32 cellular contexts compared by ENCODE assay signal in genomic region chr2:24858996-24859395, GRCh38.
"Had no signal": no experiment of that assay in that cellular context is flagged by ENCODE, and none has a peak within 500 bp of the region (broad histone marks: within the 10 kb centered on the region; RNA-seq: fewer than 3 reads in every experiment).

No MANE protein-coding gene starts in this region.

- H3K27me3 Mint-ChIP-seq: activated CD4-positive, alpha-beta memory T cell treated with anti-CD3 and anti-CD28 coated beads for 36 hours; activated CD4-positive, alpha-beta T cell treated with anti-CD3 and anti-CD28 coated beads for 36 hours; activated CD4-positive, alpha-beta T cell treated with anti-CD3 and anti-CD28 coated beads, Interleukin-2, amount 10 ng/mL, durations not matched to agents 24 days and 14 days; activated CD8-positive, alpha-beta memory T cell treated with anti-CD3 and anti-CD28 coated beads, Interleukin-2, amount 10 ng/mL, durations not matched to agents 7 days and 5 days; activated naive CD4-positive, alpha-beta T cell treated with anti-CD3 and anti-CD28 coated beads, Interleukin-2, amount 50 U/mL, for 24 hours; activated naive CD8-positive, alpha-beta T cell treated with anti-CD3 and anti-CD28 coated beads for 36 hours; activated naive CD8-positive, alpha-beta T cell treated with anti-CD3 and anti-CD28 coated beads, Interleukin-2, amount 50 U/mL, for 24 hours; effector memory CD8-positive, alpha-beta T cell had no signal

- H3K27me3 ChIP-seq: adrenal gland, body of pancreas, esophagus squamous epithelium, gastroesophageal sphincter had no signal

- H3K9me3 Mint-ChIP-seq: activated CD4-positive, alpha-beta memory T cell treated with anti-CD3 and anti-CD28 coated beads for 36 hours; activated CD4-positive, alpha-beta T cell treated with anti-CD3 and anti-CD28 coated beads, Interleukin-2, amount 10 ng/mL, durations not matched to agents 24 days and 14 days; activated naive CD4-positive, alpha-beta T cell treated with anti-CD3 and anti-CD28 coated beads for 36 hours; activated naive CD4-positive, alpha-beta T cell treated with anti-CD3 and anti-CD28 coated beads, Interleukin-2, amount 50 U/mL, for 24 hours; activated naive CD8-positive, alpha-beta T cell treated with anti-CD3 and anti-CD28 coated beads for 36 hours; activated naive CD8-positive, alpha-beta T cell treated with anti-CD3 and anti-CD28 coated beads, Interleukin-2, amount 50 U/mL, for 24 hours; activated T-helper 1 cell treated with anti-CD3 and anti-CD28 coated beads, Interleukin-12 subunit alpha, Interleukin-12 subunit beta, Interleukin-2, Interleukin-4 antibody, amounts not matched to agents 30 ng/mL and 10 ng/mL and 1 ng/mL, durations not matched to agents 14 hours and 24 hours and 36 hours; activated T-helper 2 cell treated with anti-CD3 and anti-CD28 coated beads, Interferon-gamma antibody, Interleukin-2, Interleukin-4, amounts not matched to agents 10 μg/mL and 5 μg/mL and 100 μg/mL, durations not matched to agents 14 hours and 24 hours and 36 hours; effector memory CD8-positive, alpha-beta T cell had no signal

- ATAC-seq: activated CD4-positive, alpha-beta T cell treated with anti-CD3 and anti-CD28 coated beads for 36 hours; activated CD8-positive, alpha-beta memory T cell treated with anti-CD3 and anti-CD28 coated beads, Interleukin-2, amount 10 ng/mL, durations not matched to agents 7 days and 5 days; activated CD8-positive, alpha-beta T cell treated with anti-CD3 and anti-CD28 coated beads, Interleukin-2, amount 10 ng/mL, durations not matched to agents 7 days and 5 days; activated naive CD8-positive, alpha-beta T cell treated with anti-CD3 and anti-CD28 coated beads, Interleukin-2, amount 50 U/mL, for 24 hours; body of pancreas; effector memory CD8-positive, alpha-beta T cell; gastroesophageal sphincter had no signal

- H3K4me1 ChIP-seq: body of pancreas had no signal

- H3K9me3 ChIP-seq: adrenal gland, body of pancreas, esophagus squamous epithelium, gastroesophageal sphincter had no signal

- H3K4me3 ChIP-seq: adrenal gland, body of pancreas, esophagus squamous epithelium, gastroesophageal sphincter had no signal

- H3K36me3 ChIP-seq: adrenal gland, esophagus squamous epithelium, gastroesophageal sphincter had no signal

- DNase-seq: activated CD4-positive, alpha-beta memory T cell treated with anti-CD3 and anti-CD28 coated beads for 36 hours; activated CD4-positive, alpha-beta T cell treated with anti-CD3 and anti-CD28 coated beads for 36 hours; activated CD4-positive, alpha-beta T cell treated with anti-CD3 and anti-CD28 coated beads, Interleukin-2, amount 10 ng/mL, durations not matched to agents 24 days and 14 days; activated CD4-positive, CD25-positive, alpha-beta regulatory T cell; activated CD4-positive, CD25-positive, alpha-beta regulatory T cell treated with anti-CD3 and anti-CD28 coated beads, Interleukin-2, amount 50 U/mL, for 72 hours; activated CD8-positive, alpha-beta memory T cell treated with anti-CD3 and anti-CD28 coated beads, Interleukin-2, amount 10 ng/mL, durations not matched to agents 7 days and 5 days; activated CD8-positive, alpha-beta memory T cell treated with anti-CD3 and anti-CD28 coated beads, Interleukin-2, amount 50 U/mL, for 4 hours; activated CD8-positive, alpha-beta T cell treated with anti-CD3 and anti-CD28 coated beads, Interleukin-2, amount 10 ng/mL, durations not matched to agents 7 days and 5 days; activated effector memory CD4-positive, alpha-beta T cell treated with anti-CD3 and anti-CD28 coated beads, Interleukin-2, amount 50 U/mL, for 16 hours; activated naive CD4-positive, alpha-beta T cell treated with anti-CD3 and anti-CD28 coated beads for 36 hours; activated naive CD8-positive, alpha-beta T cell treated with anti-CD3 and anti-CD28 coated beads for 36 hours; activated naive CD8-positive, alpha-beta T cell treated with anti-CD3 and anti-CD28 coated beads, Interleukin-2, amount 50 U/mL, for 24 hours; activated T-cell treated with anti-CD3 and anti-CD28 coated beads, Interleukin-2, amount 50 U/mL, for 1 hour; activated T-cell treated with anti-CD3 and anti-CD28 coated beads, Interleukin-2, amount 50 U/mL, for 48 hours; adrenal gland; amygdala; aorta; body of pancreas; central memory CD4-positive, alpha-beta T cell; cortex of kidney; dermis blood vessel endothelial cell; effector CD4-positive, alpha-beta T cell; effector memory CD8-positive, alpha-beta T cell; erythroblast; esophagus squamous epithelium; foreskin melanocyte; T-helper 1 cell; T-helper 2 cell had no signal

- H3K27ac Mint-ChIP-seq: activated CD4-positive, alpha-beta memory T cell treated with anti-CD3 and anti-CD28 coated beads for 36 hours; activated CD4-positive, alpha-beta T cell treated with anti-CD3 and anti-CD28 coated beads for 36 hours; activated CD4-positive, alpha-beta T cell treated with anti-CD3 and anti-CD28 coated beads, Interleukin-2, amount 10 ng/mL, durations not matched to agents 24 days and 14 days; activated CD8-positive, alpha-beta memory T cell treated with anti-CD3 and anti-CD28 coated beads, Interleukin-2, amount 10 ng/mL, durations not matched to agents 7 days and 5 days; activated CD8-positive, alpha-beta T cell treated with anti-CD3 and anti-CD28 coated beads, Interleukin-2, amount 10 ng/mL, durations not matched to agents 7 days and 5 days; activated naive CD4-positive, alpha-beta T cell treated with anti-CD3 and anti-CD28 coated beads for 36 hours; activated naive CD4-positive, alpha-beta T cell treated with anti-CD3 and anti-CD28 coated beads, Interleukin-2, amount 50 U/mL, for 24 hours; activated naive CD8-positive, alpha-beta T cell treated with anti-CD3 and anti-CD28 coated beads for 36 hours; activated naive CD8-positive, alpha-beta T cell treated with anti-CD3 and anti-CD28 coated beads, Interleukin-2, amount 50 U/mL, for 24 hours; activated T-helper 1 cell treated with anti-CD3 and anti-CD28 coated beads, Interleukin-12 subunit alpha, Interleukin-12 subunit beta, Interleukin-2, Interleukin-4 antibody, amounts not matched to agents 30 ng/mL and 10 ng/mL and 1 ng/mL, durations not matched to agents 14 hours and 24 hours and 36 hours; activated T-helper 2 cell treated with anti-CD3 and anti-CD28 coated beads, Interferon-gamma antibody, Interleukin-2, Interleukin-4, amounts not matched to agents 10 μg/mL and 5 μg/mL and 100 μg/mL, durations not matched to agents 14 hours and 24 hours and 36 hours had no signal

- H3K4me1 Mint-ChIP-seq: activated CD4-positive, alpha-beta T cell treated with anti-CD3 and anti-CD28 coated beads for 36 hours; activated CD4-positive, alpha-beta T cell treated with anti-CD3 and anti-CD28 coated beads, Interleukin-2, amount 10 ng/mL, durations not matched to agents 24 days and 14 days; activated naive CD4-positive, alpha-beta T cell treated with anti-CD3 and anti-CD28 coated beads, Interleukin-2, amount 50 U/mL, for 24 hours; activated naive CD8-positive, alpha-beta T cell treated with anti-CD3 and anti-CD28 coated beads for 36 hours; activated naive CD8-positive, alpha-beta T cell treated with anti-CD3 and anti-CD28 coated beads, Interleukin-2, amount 50 U/mL, for 24 hours had no signal

- H3K4me3 Mint-ChIP-seq: activated CD4-positive, alpha-beta memory T cell treated with anti-CD3 and anti-CD28 coated beads for 36 hours; activated CD4-positive, alpha-beta T cell treated with anti-CD3 and anti-CD28 coated beads for 36 hours; activated CD4-positive, alpha-beta T cell treated with anti-CD3 and anti-CD28 coated beads, Interleukin-2, amount 10 ng/mL, durations not matched to agents 24 days and 14 days; activated CD8-positive, alpha-beta memory T cell treated with anti-CD3 and anti-CD28 coated beads, Interleukin-2, amount 10 ng/mL, durations not matched to agents 7 days and 5 days; activated CD8-positive, alpha-beta T cell treated with anti-CD3 and anti-CD28 coated beads, Interleukin-2, amount 10 ng/mL, durations not matched to agents 7 days and 5 days; activated naive CD4-positive, alpha-beta T cell treated with anti-CD3 and anti-CD28 coated beads for 36 hours; activated naive CD4-positive, alpha-beta T cell treated with anti-CD3 and anti-CD28 coated beads, Interleukin-2, amount 50 U/mL, for 24 hours; activated naive CD8-positive, alpha-beta T cell treated with anti-CD3 and anti-CD28 coated beads for 36 hours; activated naive CD8-positive, alpha-beta T cell treated with anti-CD3 and anti-CD28 coated beads, Interleukin-2, amount 50 U/mL, for 24 hours; activated T-helper 1 cell treated with anti-CD3 and anti-CD28 coated beads, Interleukin-12 subunit alpha, Interleukin-12 subunit beta, Interleukin-2, Interleukin-4 antibody, amounts not matched to agents 30 ng/mL and 10 ng/mL and 1 ng/mL, durations not matched to agents 14 hours and 24 hours and 36 hours; effector memory CD8-positive, alpha-beta T cell had no signal

- H3K27ac ChIP-seq: body of pancreas had no signal
